In the genomic region with DNA sequence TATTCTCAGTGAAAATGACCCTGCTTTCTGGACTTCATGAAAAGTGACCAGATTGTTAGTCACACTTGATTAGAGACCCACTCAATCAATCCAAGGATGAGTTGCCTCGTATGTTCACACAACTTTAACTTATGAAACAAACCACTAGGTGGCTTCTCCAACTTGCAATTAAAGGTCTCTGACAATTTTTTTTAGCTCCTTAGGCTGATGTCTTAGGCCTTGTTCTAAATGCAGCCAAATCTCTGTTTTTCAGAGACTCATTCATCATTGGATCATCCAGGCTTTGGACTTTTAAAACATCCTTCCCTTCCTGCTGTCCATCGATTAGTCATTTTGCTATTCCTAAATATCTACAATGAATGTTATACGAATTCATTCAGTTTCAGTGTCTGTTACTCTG, we compare ENCODE assay signal across 7 cellular contexts.
DNase-seq lines count a peak whose midpoint lies in the region; ATAC-seq and TF ChIP-seq lines count a peak whose summit lies in the region.

No MANE protein-coding gene starts in this region.

- H3K9me3 Mint-ChIP-seq in progenitor cell of endocrine pancreas (ENCODE audit: low read depth) = no peaks in the 10 kb centered on the region

- H3K27me3 ChIP-seq in MG63 = no peaks in the 10 kb centered on the region

- H3K9me3 ChIP-seq in OCI-LY7 (ENCODE audit: low read length) = no peaks in the 10 kb centered on the region
- no peaks in the 10 kb centered on the region for H3K9me3 ChIP-seq in MG63

- peak; percentile 65 for DNase-seq in EH (ENCODE audit: low read depth)
- peak; percentile 11 for DNase-seq in GM19240 (ENCODE audit: insufficient read length, low spot score)
- peak; percentile 57 for DNase-seq in OCI-LY7 (ENCODE audit: low spot score)
- DNase-seq in epithelial cell of esophagus (ENCODE audit: low read depth) = peak; percentile 66
- DNase-seq in progenitor cell of endocrine pancreas (ENCODE audit: low spot score, unreplicated experiment) = no peak
- DNase-seq in MG63 = no peak

- CTCF ChIA-PET in OCI-LY7 (lab: Charles Lee; ENCODE audit: unreplicated experiment) = no interaction called here

- no peaks in the 10 kb centered on the region for H3K79me2 ChIP-seq in OCI-LY7 (ENCODE audit: insufficient read depth, low read depth, low read length)

- no peaks in the 10 kb centered on the region for H3K9me2 ChIP-seq in OCI-LY7 (ENCODE audit: insufficient read depth, low read length)

- H3K4me3 Mint-ChIP-seq in progenitor cell of endocrine pancreas (ENCODE audit: low read depth) = no peak overlapping the region

- peaks cover 22% of the 10 kb centered on the region for H3K36me3 Mint-ChIP-seq in progenitor cell of endocrine pancreas (ENCODE audit: insufficient read depth)

- BruUV-seq in OCI-LY7 (replicated peaks; lab: Mats Ljungman, UMichigan) = no TSS peak

- peak; percentile 88 for ATAC-seq in HG03103 (IDR thresholded peaks at IDR 0.05; ENCODE audit: low read depth, unreplicated experiment)

- POLR2A ChIA-PET in OCI-LY7 (lab: Charles Lee) = no interaction called here

- no peaks in the 10 kb centered on the region for H3K4me1 ChIP-seq in OCI-LY7 (ENCODE audit: insufficient read depth, low read length, poor library complexity, severe bottlenecking)

- no peak overlapping the region for H3K27ac ChIP-seq in OCI-LY7 (ENCODE audit: low read depth, low read length, poor library complexity, severe bottlenecking)

- H3K4me3 ChIP-seq in OCI-LY7 (ENCODE audit: low read depth, low read length, poor library complexity, severe bottlenecking) (no peak overlapping the region), epithelial cell of esophagus (ENCODE audit: low read length) (no peak overlapping the region), MG63 (no peak overlapping the region)

- H2AFZ ChIP-seq in OCI-LY7 (ENCODE audit: low read length) = no peak overlapping the region

- intact Hi-C loops in OCI-LY7 (cut with micrococcal nuclease; ENCODE audit: unreplicated experiment) = loop anchor here (2.0 kb wide), 1 partner anchor 73 kb away; no protein-coding TSS in a partner anchor

- H3K27ac Mint-ChIP-seq in progenitor cell of endocrine pancreas = no peak overlapping the region

- H3K4me1 Mint-ChIP-seq in progenitor cell of endocrine pancreas (ENCODE audit: low read depth) = peaks cover 6% of the 10 kb centered on the region

- H3K27me3 Mint-ChIP-seq in progenitor cell of endocrine pancreas = no peaks in the 10 kb centered on the region

- H3K36me3 ChIP-seq in OCI-LY7 (ENCODE audit: insufficient read depth, low read length) (no peaks in the 10 kb centered on the region), MG63 (no peaks in the 10 kb centered on the region)

- H3K4me2 ChIP-seq in OCI-LY7 (ENCODE audit: low read length) = no peak overlapping the region

- TF ChIP-seq CTCF in OCI-LY7 (conservative IDR thresholded peaks at IDR 0.05; ENCODE audit: low read length) (peak; percentile 84), epithelial cell of esophagus (IDR thresholded peaks at IDR 0.05; ENCODE audit: insufficient read depth, low read depth, low read length, missing control alignments) (peak; percentile 60), progenitor cell of endocrine pancreas (IDR thresholded peaks at IDR 0.05; ENCODE audit: unreplicated experiment) (peak; percentile 53)

- H4K20me1 ChIP-seq in OCI-LY7 (ENCODE audit: insufficient read depth, low read length) = no peaks in the 10 kb centered on the region

Comparison
In these comparisons a context has a peak if more than half of its experiments do, and no peak if none do; other contexts are left out.
1. DNase-seq: peak in EH (single experiment), GM19240 (single experiment), OCI-LY7 (single experiment) and epithelial cell of esophagus (single experiment); none in progenitor cell of endocrine pancreas (single experiment) and MG63 (single experiment).
2. Peak in every context shown above with its lines, with median percentiles within 50 percentile points of each other: CTCF ChIP-seq.